In genomic region chr1:36304970-36305914, GRCh38 we compare ENCODE assay signal across 10 cellular contexts. TPM values are rescaled to one million over a fixed set of nuclear protein-coding genes. Genes with fewer than 3 reads are reported as not detected.
DNase-seq lines count a peak whose midpoint lies in the region; ATAC-seq and TF ChIP-seq lines count a peak whose summit lies in the region.
"Had no signal": no experiment of that assay in that cellular context is flagged by ENCODE, and none has a peak within 500 bp of the region (broad histone marks: within the 10 kb centered on the region; RNA-seq: fewer than 3 reads in every experiment).

No MANE protein-coding gene starts in this region.

- no TSS peak for BruUV-seq in PC-3 (replicated peaks; lab: Mats Ljungman, UMichigan)

- no peaks in the 10 kb centered on the region for H3K9me2 ChIP-seq in PC-3 (replicated peaks; ENCODE audit: low read length)
- H3K9me2 ChIP-seq: SK-N-SH had no signal

- H3K4ac ChIP-seq in neuronal stem cell (ENCODE audit: low read length) = no peak overlapping the region

- no peaks in the 10 kb centered on the region for H3K79me1 ChIP-seq in neuronal stem cell (ENCODE audit: low read depth, low read length)

- H4K20me1 ChIP-seq in PC-3 (ENCODE audit: low read length) = 0 out of 2 replicates have a peak, but pooled peaks cover 3% of the 10 kb centered on the region

- no peak for TF ChIP-seq CTCF in PC-3 (conservative IDR thresholded peaks at IDR 0.05; ENCODE audit: low read depth, low read length)
- no peak for TF ChIP-seq CTCF in chondrocyte (IDR thresholded peaks at IDR 0.05)
- TF ChIP-seq CTCF in coronary artery (IDR thresholded peaks at IDR 0.05) = no peak

- H3K79me2 ChIP-seq in PC-3 (ENCODE audit: low read length) = peaks cover 28% of the 10 kb centered on the region

- peak overlapping the region; percentile 43 for H2BK120ac ChIP-seq in neuronal stem cell (ENCODE audit: low read depth, low read length)

- H3K9me3 Mint-ChIP-seq in CD4-positive, CD25-positive, alpha-beta regulatory T cell = no peaks in the 10 kb centered on the region
- H3K9me3 Mint-ChIP-seq in chondrocyte (ENCODE audit: low read depth) = no peaks in the 10 kb centered on the region

- H3K36me3 ChIP-seq in CD4-positive, CD25-positive, alpha-beta regulatory T cell (ENCODE audit: control insufficient read depth, insufficient read depth, low read length) = peaks cover 35% of the 10 kb centered on the region
- H3K36me3 ChIP-seq in PC-3 (ENCODE audit: low read depth, low read length) (peaks cover 30% of the 10 kb centered on the region), neuronal stem cell (replicated peaks in 1 of 2; ENCODE audit: control insufficient read depth in 2 of 2, insufficient read depth in 2 of 2, low read length in 2 of 2) (peaks cover 31 to 90% of the 10 kb centered on the region in 2 donors)

- H2AFZ ChIP-seq in PC-3 (ENCODE audit: low read length) (no peak overlapping the region), neuronal stem cell (ENCODE audit: low read length) (no peak overlapping the region)

- H3K27ac ChIP-seq in CD4-positive, CD25-positive, alpha-beta regulatory T cell (ENCODE audit: insufficient read depth, low read length, poor library complexity, severe bottlenecking) = peak overlapping the region; percentile 80
- H3K27ac ChIP-seq in PC-3 (ENCODE audit: low read length) = no peak overlapping the region
- H3K27ac ChIP-seq in neuronal stem cell (replicated peaks; ENCODE audit: low read length) = peak overlapping the region; percentile 35
- peak overlapping the region in 1 of 2 donors; percentile 80 for H3K27ac ChIP-seq in coronary artery

- H3K23ac ChIP-seq in neuronal stem cell (ENCODE audit: low read depth, low read length, poor library complexity) = peak overlapping the region; percentile 96

- no peaks in the 10 kb centered on the region for H3K27me3 Mint-ChIP-seq in CD4-positive, CD25-positive, alpha-beta regulatory T cell
- H3K27me3 Mint-ChIP-seq in chondrocyte (ENCODE audit: low read depth) = no peaks in the 10 kb centered on the region

- H3K4me2 ChIP-seq in PC-3 (ENCODE audit: low read length) = peak overlapping the region; percentile 85
- peak overlapping the region; percentile 14 for H3K4me2 ChIP-seq in neuronal stem cell (ENCODE audit: insufficient read depth, low read length, poor library complexity, severe bottlenecking)

- no peak overlapping the region for H2BK15ac ChIP-seq in neuronal stem cell (ENCODE audit: low read length)

- no peaks in the 10 kb centered on the region for H3K9me3 ChIP-seq in CD4-positive, CD25-positive, alpha-beta regulatory T cell (ENCODE audit: control insufficient read depth in 2 of 2, low read length in 2 of 2)
- H3K9me3 ChIP-seq in PC-3 (ENCODE audit: low read length) (no peaks in the 10 kb centered on the region), neuronal stem cell (replicated peaks in 1 of 2; ENCODE audit: control insufficient read depth in 2 of 2, insufficient read depth in 1 of 2, low read depth in 1 of 2, low read length in 2 of 2) (no peaks in the 10 kb centered on the region)
- H3K9me3 ChIP-seq: SK-N-SH had no signal

- H3K18ac ChIP-seq in neuronal stem cell (ENCODE audit: low read length) = no peak overlapping the region

- H3K27ac Mint-ChIP-seq in CD4-positive, CD25-positive, alpha-beta regulatory T cell = peak overlapping the region; percentile 42 to 76 (median 44)
- peak overlapping the region; percentile 65 for H3K27ac Mint-ChIP-seq in chondrocyte (ENCODE audit: unreplicated experiment)

- intact Hi-C loops in PC-3 (cut with micrococcal nuclease) = no loop called here

- peaks cover 0 to 22% (median 11%) of the 10 kb centered on the region in 4 donors for H3K4me1 Mint-ChIP-seq in CD4-positive, CD25-positive, alpha-beta regulatory T cell
- peaks cover 20% of the 10 kb centered on the region for H3K4me1 Mint-ChIP-seq in chondrocyte (ENCODE audit: low read depth)

- H3K36me3 Mint-ChIP-seq in CD4-positive, CD25-positive, alpha-beta regulatory T cell = peaks cover 21% of the 10 kb centered on the region
- H3K36me3 Mint-ChIP-seq in chondrocyte (ENCODE audit: low read depth) = peaks cover 24% of the 10 kb centered on the region

- ATAC-seq in CD4-positive, CD25-positive, alpha-beta regulatory T cell (ENCODE audit: low read depth in 2 of 2) = no peak
- ATAC-seq in PC-3 = no peak
- ATAC-seq in HG03457 (IDR thresholded peaks at IDR 0.05; ENCODE audit: unreplicated experiment) = no peak
- no peak for ATAC-seq in GM19324 (IDR thresholded peaks at IDR 0.05; ENCODE audit: low FRiP score, unreplicated experiment)

- no peak overlapping the region for H4K91ac ChIP-seq in neuronal stem cell (ENCODE audit: low read depth, low read length, poor library complexity)

- no peak for DNase-seq in CD4-positive, CD25-positive, alpha-beta regulatory T cell
- no peak for DNase-seq in PC-3
- no peak for DNase-seq in chondrocyte (ENCODE audit: low spot score)
- no peak for DNase-seq in neuronal stem cell (ENCODE audit: low spot score)
- DNase-seq in coronary artery (ENCODE audit: low spot score) = no peak
- no peak for DNase-seq in anterior cingulate cortex (lab: John Stamatoyannopoulos, UW)

- peak overlapping the region; percentile 87 for H2BK5ac ChIP-seq in neuronal stem cell (ENCODE audit: low read length)

- peak overlapping the region; percentile 91 for H2AK5ac ChIP-seq in neuronal stem cell (ENCODE audit: low read depth, low read length)

- peaks cover 14% of the 10 kb centered on the region for H3K4me1 ChIP-seq in CD4-positive, CD25-positive, alpha-beta regulatory T cell (ENCODE audit: control insufficient read depth, insufficient read depth, low read length, poor library complexity, severe bottlenecking)
- H3K4me1 ChIP-seq in PC-3 (ENCODE audit: insufficient read depth, low read length) (peaks cover 35% of the 10 kb centered on the region), neuronal stem cell (ENCODE audit: control insufficient read depth in 2 of 2, insufficient read depth in 1 of 2, low read depth in 1 of 2, low read length in 2 of 2) (peaks cover 5 to 15% of the 10 kb centered on the region in 2 donors)

- peaks cover 10% of the 10 kb centered on the region for H3F3A ChIP-seq in PC-3 (ENCODE audit: low read length, unreplicated experiment)

- H4K8ac ChIP-seq in neuronal stem cell (ENCODE audit: low read depth, low read length) = no peak overlapping the region

- H3K4me3 ChIP-seq in CD4-positive, CD25-positive, alpha-beta regulatory T cell (ENCODE audit: low read depth, low read length) = no peak overlapping the region
- H3K4me3 ChIP-seq in PC-3 (ENCODE audit: low read length) (no peak overlapping the region), neuronal stem cell (ENCODE audit: low read length in 2 of 2) (no peak overlapping the region), coronary artery (no peak overlapping the region)
- H3K4me3 ChIP-seq: lung had no signal

- WGBS in neuronal stem cell (ENCODE audit: extremely low coverage in 2 of 2, insufficient read length in 2 of 2, insufficient replicate concordance in 1 of 2), 2 donors = no CpG with 5 or more reads among the region's 10 CpGs

- H3K4me3 Mint-ChIP-seq in CD4-positive, CD25-positive, alpha-beta regulatory T cell = peak overlapping the region; percentile 61 to 99 (median 82)
- H3K4me3 Mint-ChIP-seq in chondrocyte (ENCODE audit: unreplicated experiment) = no peak overlapping the region

- H3K14ac ChIP-seq in neuronal stem cell (ENCODE audit: low read length) = no peak overlapping the region

- CTCF ChIA-PET in PC-3 (lab: Charles Lee) = interaction anchor here (1.9 kb wide), 1 partner anchor 156 kb away, joined by 8 read pairs; the partner anchor contains the start of gene TRAPPC3

- H3K27me3 ChIP-seq in CD4-positive, CD25-positive, alpha-beta regulatory T cell (ENCODE audit: control insufficient read depth, insufficient read depth, low read length) = no peaks in the 10 kb centered on the region
- no peaks in the 10 kb centered on the region for H3K27me3 ChIP-seq in PC-3 (ENCODE audit: low read length)
- H3K27me3 ChIP-seq in neuronal stem cell (ENCODE audit: control insufficient read depth in 3 of 3, insufficient read depth in 3 of 3, low read depth in 1 of 3, low read length in 3 of 3) = no peaks in the 10 kb centered on the region

- H3K9ac ChIP-seq in PC-3 (ENCODE audit: low read length) (no peak overlapping the region), neuronal stem cell (ENCODE audit: low read depth, low read length, poor library complexity) (no peak overlapping the region)
- H3K9ac ChIP-seq: SK-N-SH had no signal

- POLR2A ChIA-PET in PC-3 (lab: Charles Lee; ENCODE audit: unreplicated experiment) = interaction anchor here (0.5 kb wide), 1 partner anchor 663 kb away, joined by 12 read pairs; no protein-coding TSS in a partner anchor

- no peak overlapping the region for H2BK12ac ChIP-seq in neuronal stem cell (ENCODE audit: low read length)

RNA-seq across cellular contexts. Expression of gene SH3D21, which starts 0.9 kb away (rescaled TPM):
- total RNA-seq in CD4-positive, CD25-positive, alpha-beta regulatory T cell = 3.2 TPM
- polyA plus RNA-seq in CD4-positive, CD25-positive, alpha-beta regulatory T cell = under 1 TPM; 0.26 to 0.42 (median 0.33) TPM
- total RNA-seq in PC-3 (2014; rRNA removed) (11.3 and 16.4 TPM in 2 replicates), chondrocyte (9.4 to 15.0 TPM (median 10.8 TPM) in 3 replicates)
- 3.3 TPM for polyA plus RNA-seq in neuronal stem cell (2013, experiment 1 of 2)
- 3.3 TPM for polyA plus RNA-seq in neuronal stem cell (2013, experiment 2 of 2)

RNA-seq across cellular contexts. Expression of gene EVA1B, which starts 18.2 kb away (rescaled TPM):
- total RNA-seq in CD4-positive, CD25-positive, alpha-beta regulatory T cell = 12.7 TPM
- polyA plus RNA-seq in CD4-positive, CD25-positive, alpha-beta regulatory T cell = 10 to 100 TPM in 3 of 4 donors, 1 to 10 TPM in 1; 8.7 to 18.0 (median 12.9) TPM
- total RNA-seq in PC-3 (2014; rRNA removed) (89.1 and 104 TPM in 2 replicates), chondrocyte (55.7 to 88.4 TPM (median 85.2 TPM) in 3 replicates)
- 26.4 TPM for polyA plus RNA-seq in neuronal stem cell (2013, experiment 1 of 2)
- polyA plus RNA-seq in neuronal stem cell (2013, experiment 2 of 2) = 25.2 TPM
